In genomic region chr11:65132238-65132987, GRCh38 we compare ENCODE assay signal across 8 cellular contexts. TPM values are rescaled to one million over a fixed set of nuclear protein-coding genes. Genes with fewer than 3 reads are reported as not detected.
DNase-seq lines count a peak whose midpoint lies in the region; ATAC-seq, FAIRE-seq and TF ChIP-seq lines count a peak whose summit lies in the region.

No MANE protein-coding gene starts in this region.

- TF ChIP-seq CTCF in GM13977 (IDR thresholded peaks at IDR 0.05; ENCODE audit: extremely low read depth, insufficient read depth, missing control alignments) (no peak), GM12878 (IDR thresholded peaks at IDR 0.05 in 2 of 3, conservative IDR thresholded peaks at IDR 0.05 in 1 of 3; ENCODE audit: control insufficient read depth in 2 of 3, extremely low read depth in 1 of 3, insufficient read depth in 1 of 3, low read depth in 3 of 3, low read length in 3 of 3) (no peak), progenitor cell of endocrine pancreas (IDR thresholded peaks at IDR 0.05; ENCODE audit: unreplicated experiment) (no peak)

- peak; percentile 69 for TF ChIP-seq POLR2A in GM12878 (IDR thresholded peaks at IDR 0.05; ENCODE audit: low read depth, low read length)

- intact Hi-C loops in GM12878 (cut with micrococcal nuclease; ENCODE audit: unreplicated experiment) = loop anchor here (5.0 to 10.0 kb wide), 2 partner anchors 50 to 122 kb away; partner anchors contain the start of gene CAPN1

- WGBS in GM12878 (ENCODE audit: insufficient coverage, insufficient replicate concordance, low lambda C conversion rate, missing lambda C conversion rate) = 0% methylated on average over 10 of the region's 10 CpGs

- H3K4me1 ChIP-seq in GM12878 (ENCODE audit: control insufficient read depth, insufficient read depth, low read length) = peaks cover 21% of the 10 kb centered on the region

- no peaks in the 10 kb centered on the region for H3K9me3 Mint-ChIP-seq in progenitor cell of endocrine pancreas (ENCODE audit: low read depth)

- peak; percentile 97 for FAIRE-seq in GM12878 (lab: Jason Lieb, UNC)

- peak; percentile 40 for ATAC-seq in HG02610 (IDR thresholded peaks at IDR 0.05; ENCODE audit: unreplicated experiment)
- peak; percentile 41 for ATAC-seq in GM12878

- no peaks in the 10 kb centered on the region for H3K27me3 Mint-ChIP-seq in progenitor cell of endocrine pancreas

- peak overlapping the region; percentile 96 for H3K9ac ChIP-seq in GM12878 (ENCODE audit: control insufficient read depth, insufficient read depth, low read length)

- 0 out of 2 replicates have a peak, but pooled peaks cover 4% of the 10 kb centered on the region for H4K20me1 ChIP-seq in GM12878 (ENCODE audit: control insufficient read depth, insufficient read depth)

- no peaks in the 10 kb centered on the region for H3K9me3 ChIP-seq in GM12878 (replicated peaks; ENCODE audit: control insufficient read depth, insufficient read depth, low read length)

- RAD21 ChIA-PET in GM12878 (lab: Charles Lee; ENCODE audit: unreplicated experiment) = interaction anchor here (0.5 to 2.4 kb wide), 6 partner anchors 10 to 793 kb away, joined by 3 to 9 read pairs (median 4); partner anchors contain the start of genes CAPN1, FAU, MRPL49 and TM7SF2

- H3K4me3 Mint-ChIP-seq in progenitor cell of endocrine pancreas (ENCODE audit: low read depth) = peak overlapping the region; percentile 98

- H2AFZ ChIP-seq in GM12878 (ENCODE audit: control insufficient read depth, low read depth, low read length) = no peak overlapping the region

- no TSS peak for BruUV-seq in GM12878 (replicated peaks; lab: Mats Ljungman, UMichigan)

- no peak for TF ChIP-seq RAD21 in GM12878 (IDR thresholded peaks at IDR 0.05; ENCODE audit: insufficient read depth, low read depth, low read length)

- SMC1A ChIA-PET in GM12878 (lab: Charles Lee; ENCODE audit: uncharacterized antibody, unreplicated experiment) = interaction anchor here (1.0 to 2.3 kb wide), 4 partner anchors 10 to 198 kb away, joined by 3 to 10 read pairs (median 5); partner anchors contain the start of genes CAPN1, FAU and MRPL49

- peak overlapping the region; percentile 98 for H3K4me2 ChIP-seq in GM12878 (ENCODE audit: control insufficient read depth, insufficient read depth)

- in situ Hi-C loops in GM13977 (cut with MboI; ENCODE audit: low pct_unique_long_range_greater_than_20kb, low sequenced_read_pairs, unreplicated experiment) (no loop called here), GM12878 (cut with MboI) (no loop called here)

- peaks cover 44% of the 10 kb centered on the region for H3K79me2 ChIP-seq in GM12878 (ENCODE audit: control insufficient read depth, insufficient read depth, low read length)

- POLR2A ChIA-PET in GM12878 (lab: Charles Lee) = interaction anchor here (1.0 to 3.1 kb wide), 4 partner anchors 8 to 50 kb away, joined by 3 to 16 read pairs (median 8); partner anchors contain the start of genes FAU and MRPL49

- H3K36me3 Mint-ChIP-seq in progenitor cell of endocrine pancreas (ENCODE audit: insufficient read depth) = peaks cover 4% of the 10 kb centered on the region

- no peaks in the 10 kb centered on the region for H3K27me3 ChIP-seq in GM12878 (replicated peaks in 1 of 2; ENCODE audit: control insufficient read depth in 2 of 2, insufficient read depth in 2 of 2, low read length in 1 of 2)

- 0 out of 4 replicates have a peak, but pooled peaks of 1 of the 2 experiments have one; percentile 36 for TF ChIP-seq EP300 in GM12878 (IDR thresholded peaks at IDR 0.05; ENCODE audit: borderline replicate concordance in 1 of 2, control insufficient read depth in 1 of 2, low read depth in 2 of 2, low read length in 2 of 2)

- H3K27ac Mint-ChIP-seq in progenitor cell of endocrine pancreas = peak overlapping the region; percentile 41

- DNase-seq in GM13977 (ENCODE audit: low spot score) = peak; percentile 68
- DNase-seq in GM12878 (ENCODE audit: low read depth, low spot score) = no peak
- no peak for DNase-seq in progenitor cell of endocrine pancreas (ENCODE audit: low spot score, unreplicated experiment)
- no peak for DNase-seq in NCI-H2081 treated with DMSO at 0.1 percent for 48 hours (lab: John Stamatoyannopoulos, UW)
- DNase-seq in NCI-H2227 treated with DMSO at 0.1 percent for 48 hours (lab: John Stamatoyannopoulos, UW) = no peak
- DNase-seq in T1000 (lab: John Stamatoyannopoulos, UW) = no peak
- DNase-seq in NCI-H146 treated with DMSO at 0.1 percent for 48 hours (lab: John Stamatoyannopoulos, UW; ENCODE audit: unreplicated experiment) = no peak

- H3K36me3 ChIP-seq in GM12878 (ENCODE audit: control insufficient read depth in 2 of 2, insufficient read depth in 2 of 2, low read length in 1 of 2) = peaks cover 15 to 33% of the 10 kb centered on the region in 2 experiments

- H3K27ac ChIP-seq in GM12878 (ENCODE audit: control insufficient read depth, insufficient read depth) = peak overlapping the region; percentile 99

- H3K4me3 ChIP-seq in GM12878 = peak overlapping the region; percentile 99

- H3K4me1 Mint-ChIP-seq in progenitor cell of endocrine pancreas (ENCODE audit: low read depth) = peaks cover 20% of the 10 kb centered on the region

- CTCF ChIA-PET in GM12878 (lab: Yijun Ruan, JAX) = interaction anchor here (0.6 to 6.7 kb wide), 7 partner anchors 11 to 217 kb away, joined by 3 to 40 read pairs (median 5); partner anchors contain the start of genes CAPN1, FAU, MRPL49 and ZNHIT2

RNA-seq across cellular contexts. Expression of gene SYVN1, which starts 1.9 kb away (rescaled TPM):
- 45.4 and 51.5 TPM in 2 replicates for total RNA-seq in GM12878 (2013; cell fraction: nucleolus; rRNA removed)
- 10.8 and 14.1 TPM in 2 replicates for total RNA-seq in GM12878 (2014; rRNA removed)
- total RNA-seq in GM12878 (2014; rRNA removed; fragmentation: Illumina TruSeq; extraction: Trizol) = 7.8 and 9.0 TPM in 2 replicates
- total RNA-seq in GM12878 (2021) = 55.0 and 63.6 TPM in 2 replicates
- 66.2 TPM for polyA plus RNA-seq in GM12878 (2011; ENCODE audit: low read depth)
- polyA plus RNA-seq in GM12878 (2011; rRNA removed) = 5.0 and 10.3 TPM in 2 replicates
- 20.2 and 35.3 TPM in 2 replicates for polyA plus RNA-seq in GM12878 (2011; cell fraction: cytosol; rRNA removed)
- polyA plus RNA-seq in GM12878 (2011; cell fraction: nucleus; rRNA removed) = 98.1 and 114 TPM in 2 replicates
- polyA plus RNA-seq in GM12878 (2012) = 89.5 and 98.9 TPM in 2 replicates
- polyA plus RNA-seq in GM12878 (2014; fragmentation: Illumina TruSeq; extraction: Trizol) = 44.0 and 52.7 TPM in 2 replicates
- polyA plus RNA-seq in GM12878 (2014; fragmentation: Nextera tagmentation; extraction: Ambion mirVana) = 1 to 10 TPM in 1 of 2 experiments, under 1 TPM in 1; 0.79 to 2.6 TPM
- polyA plus RNA-seq in GM12878 (2014; rRNA removed) = 29.7 and 36.0 TPM in 2 replicates
- 10 to 100 TPM; 26.1 to 34.6 TPM for polyA plus RNA-seq in GM12878 (2016; fragmentation: Nextera tagmentation; extraction: Ambion mirVana)
- 50.5 and 52.7 TPM in 2 replicates for polyA minus RNA-seq in GM12878 (2011; rRNA and poly(A)+ RNA removed)
- polyA minus RNA-seq in GM12878 (2011; cell fraction: cytosol; rRNA and poly(A)+ RNA removed) = 12.6 and 18.5 TPM in 2 replicates
- polyA minus RNA-seq in GM12878 (2011; cell fraction: nucleus; rRNA and poly(A)+ RNA removed) = 36.5 and 65.0 TPM in 2 replicates
- 48.4 and 49.0 TPM in 2 replicates for total RNA-seq in progenitor cell of endocrine pancreas

RNA-seq across cellular contexts. Expression of gene MRPL49, which starts 10.3 kb away (rescaled TPM):
- 17.7 and 17.8 TPM in 2 replicates for total RNA-seq in GM12878 (2013; cell fraction: nucleolus; rRNA removed)
- total RNA-seq in GM12878 (2014; rRNA removed) (92.8 and 116 TPM in 2 replicates), GM12878 (2014; rRNA removed; fragmentation: Illumina TruSeq; extraction: Trizol) (50.2 and 54.6 TPM in 2 replicates), GM12878 (2021) (63.5 and 64.2 TPM in 2 replicates), progenitor cell of endocrine pancreas (38.8 and 39.6 TPM in 2 replicates)
- 20.0 TPM for polyA plus RNA-seq in GM12878 (2011; ENCODE audit: low read depth)
- polyA plus RNA-seq in GM12878 (2011; rRNA removed) (36.4 and 63.2 TPM in 2 replicates), GM12878 (2014; fragmentation: Illumina TruSeq; extraction: Trizol) (62.3 and 79.9 TPM in 2 replicates), GM12878 (2014; fragmentation: Nextera tagmentation; extraction: Ambion mirVana) (10 to 100 TPM; 42.0 to 49.8 TPM), GM12878 (2014; rRNA removed) (82.4 and 87.9 TPM in 2 replicates), GM12878 (2016; fragmentation: Nextera tagmentation; extraction: Ambion mirVana) (100 to 1,000 TPM; 103 to 106 TPM)
- 78.9 and 81.4 TPM in 2 replicates for polyA plus RNA-seq in GM12878 (2011; cell fraction: cytosol; rRNA removed)
- polyA plus RNA-seq in GM12878 (2011; cell fraction: nucleus; rRNA removed) = 23.2 and 25.2 TPM in 2 replicates
- 36.2 and 39.9 TPM in 2 replicates for polyA plus RNA-seq in GM12878 (2012)
- 24.2 and 53.5 TPM in 2 replicates for polyA minus RNA-seq in GM12878 (2011; rRNA and poly(A)+ RNA removed)
- polyA minus RNA-seq in GM12878 (2011; cell fraction: cytosol; rRNA and poly(A)+ RNA removed) = 11.8 and 13.7 TPM in 2 replicates
- polyA minus RNA-seq in GM12878 (2011; cell fraction: nucleus; rRNA and poly(A)+ RNA removed) = 8.9 and 15.9 TPM in 2 replicates

RNA-seq across cellular contexts. Expression of gene FAU, which starts 10.5 kb away (rescaled TPM):
- 51.6 and 54.9 TPM in 2 replicates for total RNA-seq in GM12878 (2013; cell fraction: nucleolus; rRNA removed)
- total RNA-seq in GM12878 (2014; rRNA removed) (1,083 and 1,263 TPM in 2 replicates), GM12878 (2014; rRNA removed; fragmentation: Illumina TruSeq; extraction: Trizol) (948 and 983 TPM in 2 replicates), GM12878 (2021) (1,347 and 1,414 TPM in 2 replicates), progenitor cell of endocrine pancreas (607 and 611 TPM in 2 replicates)
- 1,320 TPM for polyA plus RNA-seq in GM12878 (2011; ENCODE audit: low read depth)
- polyA plus RNA-seq in GM12878 (2011; rRNA removed) (583 and 615 TPM in 2 replicates), GM12878 (2014; fragmentation: Illumina TruSeq; extraction: Trizol) (129 and 706 TPM in 2 replicates), GM12878 (2014; fragmentation: Nextera tagmentation; extraction: Ambion mirVana) (100 to 1,000 TPM; 332 to 611 TPM), GM12878 (2014; rRNA removed) (1,208 and 1,582 TPM in 2 replicates), GM12878 (2016; fragmentation: Nextera tagmentation; extraction: Ambion mirVana) (1,000 to 10,000 TPM in 1 of 2 experiments, 100 to 1,000 TPM in 1; 997 to 1,103 TPM)
- polyA plus RNA-seq in GM12878 (2011; cell fraction: cytosol; rRNA removed) = 882 and 1,174 TPM in 2 replicates
- 528 and 566 TPM in 2 replicates for polyA plus RNA-seq in GM12878 (2011; cell fraction: nucleus; rRNA removed)
- 1,474 and 2,106 TPM in 2 replicates for polyA plus RNA-seq in GM12878 (2012)
- 206 and 381 TPM in 2 replicates for polyA minus RNA-seq in GM12878 (2011; rRNA and poly(A)+ RNA removed)
- polyA minus RNA-seq in GM12878 (2011; cell fraction: cytosol; rRNA and poly(A)+ RNA removed) = 199 and 204 TPM in 2 replicates
- 126 and 152 TPM in 2 replicates for polyA minus RNA-seq in GM12878 (2011; cell fraction: nucleus; rRNA and poly(A)+ RNA removed)

RNA-seq across cellular contexts. Expression of gene ZNHIT2, which starts 14.9 kb away (rescaled TPM):
- 2.4 and 4.4 TPM in 2 replicates for total RNA-seq in GM12878 (2013; cell fraction: nucleolus; rRNA removed)
- total RNA-seq in GM12878 (2014; rRNA removed) (12.9 and 20.4 TPM in 2 replicates), GM12878 (2014; rRNA removed; fragmentation: Illumina TruSeq; extraction: Trizol) (1.3 and 2.0 TPM in 2 replicates), GM12878 (2021) (15.5 TPM in 2 replicates), progenitor cell of endocrine pancreas (10.5 and 11.8 TPM in 2 replicates)
- polyA plus RNA-seq in GM12878 (2011; ENCODE audit: low read depth) = 0.93 TPM
- polyA plus RNA-seq in GM12878 (2011; rRNA removed) (0.27 and 0.88 TPM in 2 replicates), GM12878 (2014; fragmentation: Illumina TruSeq; extraction: Trizol) (0.24 TPM in 1 of 2 replicates, not detected in the other), GM12878 (2014; fragmentation: Nextera tagmentation; extraction: Ambion mirVana) (under 1 TPM in 1 of 2 experiments, not detected in 1; 0.40 TPM), GM12878 (2014; rRNA removed) (15.5 and 18.3 TPM in 2 replicates), GM12878 (2016; fragmentation: Nextera tagmentation; extraction: Ambion mirVana) (10 to 100 TPM; 17.8 to 18.7 TPM)
- polyA plus RNA-seq in GM12878 (2011; cell fraction: cytosol; rRNA removed) = 1.5 and 4.1 TPM in 2 replicates
- polyA plus RNA-seq in GM12878 (2011; cell fraction: nucleus; rRNA removed) = 2.9 and 4.6 TPM in 2 replicates
- polyA plus RNA-seq in GM12878 (2012) = 5.8 and 6.2 TPM in 2 replicates
- 1.2 and 1.5 TPM in 2 replicates for polyA minus RNA-seq in GM12878 (2011; rRNA and poly(A)+ RNA removed)
- polyA minus RNA-seq in GM12878 (2011; cell fraction: cytosol; rRNA and poly(A)+ RNA removed) = 3.3 TPM in 2 replicates
- 5.0 and 11.1 TPM in 2 replicates for polyA minus RNA-seq in GM12878 (2011; cell fraction: nucleus; rRNA and poly(A)+ RNA removed)

RNA-seq across cellular contexts. Expression of gene TM7SF2, which starts 20.7 kb away (rescaled TPM):
- 19.4 and 25.9 TPM in 2 replicates for total RNA-seq in GM12878 (2013; cell fraction: nucleolus; rRNA removed)
- total RNA-seq in GM12878 (2014; rRNA removed) (29.6 and 32.8 TPM in 2 replicates), GM12878 (2014; rRNA removed; fragmentation: Illumina TruSeq; extraction: Trizol) (9.2 and 9.3 TPM in 2 replicates), GM12878 (2021) (30.2 and 31.2 TPM in 2 replicates), progenitor cell of endocrine pancreas (123 and 124 TPM in 2 replicates)
- polyA plus RNA-seq in GM12878 (2011; ENCODE audit: low read depth) = 11.5 TPM
- polyA plus RNA-seq in GM12878 (2011; rRNA removed) (4.8 and 11.0 TPM in 2 replicates), GM12878 (2014; fragmentation: Illumina TruSeq; extraction: Trizol) (4.3 and 11.3 TPM in 2 replicates), GM12878 (2014; fragmentation: Nextera tagmentation; extraction: Ambion mirVana) (1 to 10 TPM in 1 of 2 experiments, under 1 TPM in 1; 0.52 to 2.9 TPM), GM12878 (2014; rRNA removed) (37.9 and 38.2 TPM in 2 replicates), GM12878 (2016; fragmentation: Nextera tagmentation; extraction: Ambion mirVana) (10 to 100 TPM; 47.4 to 57.7 TPM)
- 15.4 and 15.7 TPM in 2 replicates for polyA plus RNA-seq in GM12878 (2011; cell fraction: cytosol; rRNA removed)
- polyA plus RNA-seq in GM12878 (2011; cell fraction: nucleus; rRNA removed) = 57.8 and 60.5 TPM in 2 replicates
- polyA plus RNA-seq in GM12878 (2012) = 19.4 and 19.7 TPM in 2 replicates
- polyA minus RNA-seq in GM12878 (2011; rRNA and poly(A)+ RNA removed) = 13.7 and 19.6 TPM in 2 replicates
- polyA minus RNA-seq in GM12878 (2011; cell fraction: cytosol; rRNA and poly(A)+ RNA removed) = 4.4 and 7.5 TPM in 2 replicates
- 14.4 and 22.4 TPM in 2 replicates for polyA minus RNA-seq in GM12878 (2011; cell fraction: nucleus; rRNA and poly(A)+ RNA removed)
